ENCODE assay signal across 15 cellular contexts in genomic region chr6:163083141-163083540, GRCh38.
A peak's percentile ranks its signal among the peaks of the same experiment; 100 is the strongest.
DNase-seq lines count a peak whose midpoint lies in the region; TF ChIP-seq lines count a peak whose summit lies in the region.
"Had no signal": no experiment of that assay in that cellular context is flagged by ENCODE, and none has a peak within 500 bp of the region (broad histone marks: within the 10 kb centered on the region; RNA-seq: fewer than 3 reads in every experiment).

No MANE protein-coding gene starts in this region.

- H3K27me3 ChIP-seq in H9 (ENCODE audit: insufficient read depth, low read length) = no peaks in the 10 kb centered on the region
- no peaks in the 10 kb centered on the region for H3K27me3 ChIP-seq in ectodermal cell (ENCODE audit: control insufficient read depth, insufficient read depth, low read length, poor library complexity, severe bottlenecking)
- H3K27me3 ChIP-seq in neural progenitor cell = no peaks in the 10 kb centered on the region
- H3K27me3 ChIP-seq in hepatocyte = no peaks in the 10 kb centered on the region

- H2BK15ac ChIP-seq in H9 (ENCODE audit: low read depth, low read length) = no peak overlapping the region

- H3K36me3 ChIP-seq in ectodermal cell (ENCODE audit: control insufficient read depth, insufficient read depth, low read length) = no peaks in the 10 kb centered on the region
- H3K36me3 ChIP-seq in neural progenitor cell = no peaks in the 10 kb centered on the region
- no peaks in the 10 kb centered on the region for H3K36me3 ChIP-seq in hepatocyte (replicated peaks; ENCODE audit: insufficient read depth, low read depth)
- H3K36me3 ChIP-seq: HAP-1 had no signal

- no peak overlapping the region for H2BK12ac ChIP-seq in H9 (ENCODE audit: insufficient read length, low read depth, low read length)

- H3K79me1 ChIP-seq in H9 (ENCODE audit: insufficient read depth, low read depth, low read length, poor library complexity, severe bottlenecking) = no peaks in the 10 kb centered on the region

- H3K23me2 ChIP-seq in H9 (ENCODE audit: insufficient read length, low read depth, low read length, poor library complexity, severe bottlenecking) = no peaks in the 10 kb centered on the region

- TF ChIP-seq CTCF in H9 (conservative IDR thresholded peaks at IDR 0.05) (no peak), neural progenitor cell (IDR thresholded peaks at IDR 0.05) (no peak), hepatocyte (IDR thresholded peaks at IDR 0.05; ENCODE audit: poor library complexity) (no peak)

- no peak overlapping the region for H4K91ac ChIP-seq in H9 (ENCODE audit: insufficient read length, low read depth, low read length)

- no peak overlapping the region for H3K4me2 ChIP-seq in H9 (ENCODE audit: insufficient read depth, insufficient read length, low read length)
- peak overlapping the region; percentile 35 for H3K4me2 ChIP-seq in neural progenitor cell
- H3K4me2 ChIP-seq in hepatocyte = no peak overlapping the region

- H3K36me3 Mint-ChIP-seq in H9 (ENCODE audit: insufficient read depth in 1 of 3, low read depth in 3 of 3) (peaks cover 5 to 11% (median 10%) of the 10 kb centered on the region in 3 experiments; a peak in 5 of 7 replicates), neural progenitor cell (no peaks in the 10 kb centered on the region)

- no peaks in the 10 kb centered on the region for H3K9me2 ChIP-seq in hepatocyte (replicated peaks; ENCODE audit: insufficient read depth)

- H3K9me3 ChIP-seq in H9 (ENCODE audit: control insufficient read depth, low read depth, low read length) (no peaks in the 10 kb centered on the region), ectodermal cell (ENCODE audit: control insufficient read depth, low read length) (no peaks in the 10 kb centered on the region), neural progenitor cell (ENCODE audit: low read depth) (no peaks in the 10 kb centered on the region), hepatocyte (ENCODE audit: low read depth) (no peaks in the 10 kb centered on the region)
- H3K9me3 ChIP-seq: HAP-1 had no signal

- H3F3A ChIP-seq in neural progenitor cell (ENCODE audit: low read depth) = no peaks in the 10 kb centered on the region

- H3K4me1 Mint-ChIP-seq in H9 (peaks cover 34 to 35% of the 10 kb centered on the region in 2 experiments), neural progenitor cell (peaks cover 11% of the 10 kb centered on the region)
- H3K4me1 Mint-ChIP-seq: B cell had no signal

- H3K4me1 ChIP-seq in H9 (ENCODE audit: insufficient read depth, low read length) (peaks cover 2% of the 10 kb centered on the region; the same call in 1 of the 2 replicates), ectodermal cell (ENCODE audit: control insufficient read depth, insufficient read depth, low read length) (peaks cover 5% of the 10 kb centered on the region), neural progenitor cell (peaks cover 18% of the 10 kb centered on the region), hepatocyte (ENCODE audit: insufficient read depth) (no peaks in the 10 kb centered on the region)
- H3K4me1 ChIP-seq: HAP-1 had no signal

- H3K79me2 ChIP-seq in H9 (ENCODE audit: insufficient read depth, low read length) (no peaks in the 10 kb centered on the region), neural progenitor cell (ENCODE audit: low read depth) (no peaks in the 10 kb centered on the region), hepatocyte (no peaks in the 10 kb centered on the region)

- H3K4me3 ChIP-seq in ectodermal cell (ENCODE audit: insufficient read depth, low read depth, low read length) (no peak overlapping the region), neural progenitor cell (no peak overlapping the region), hepatocyte (no peak overlapping the region)
- H3K4me3 ChIP-seq: GM23248, HAP-1 had no signal

- no peak overlapping the region for H3K4ac ChIP-seq in H9 (ENCODE audit: low read depth, low read length)

- H3K9ac ChIP-seq in H9 (ENCODE audit: extremely low read depth, insufficient read length, low read length) = no peak overlapping the region
- H3K9ac ChIP-seq in neural progenitor cell = no peak overlapping the region
- H3K9ac ChIP-seq: GM23248 had no signal

- H3T11ph ChIP-seq in H9 (ENCODE audit: low read length) = no peak overlapping the region

- H3K27ac Mint-ChIP-seq in H9 (no peak overlapping the region; a peak in 1 of 7 replicates), neural progenitor cell (no peak overlapping the region)
- H3K27ac Mint-ChIP-seq: B cell; CD4-positive, alpha-beta T cell had no signal

- no peak overlapping the region for H3K23ac ChIP-seq in H9 (ENCODE audit: insufficient read length, low read depth, low read length)

- no peak overlapping the region for H2BK5ac ChIP-seq in H9 (ENCODE audit: insufficient read length, low read length)

- H2BK120ac ChIP-seq in H9 (ENCODE audit: low read depth, low read length, poor library complexity, severe bottlenecking) = peak overlapping the region; percentile 19

- H3K9me3 Mint-ChIP-seq in H9 = peaks cover 5 to 7% of the 10 kb centered on the region in 2 experiments; a peak in 3 of 5 replicates
- H3K9me3 Mint-ChIP-seq in neural progenitor cell = peaks cover 4% of the 10 kb centered on the region
- H3K9me3 Mint-ChIP-seq: CD4-positive, alpha-beta T cell had no signal

- no peak overlapping the region for H2AK5ac ChIP-seq in H9 (ENCODE audit: insufficient read length, low read length)

- no CpG with 5 or more reads among the region's 3 CpGs for WGBS in H9 (ENCODE audit: extremely low coverage, insufficient read length, low lambda C conversion rate)
- WGBS in ectodermal cell, 2 experiments = 35 to 42% methylated on average over 3 of the region's 3 CpGs
- 56% methylated on average over 3 of the region's 3 CpGs for WGBS in hepatocyte (ENCODE audit: low lambda C conversion rate, missing lambda C conversion rate)

- no peak overlapping the region for H4K5ac ChIP-seq in H9 (ENCODE audit: insufficient read length, low read depth, low read length)

- no peak overlapping the region for H3K4me3 Mint-ChIP-seq in H9
- no peak overlapping the region for H3K4me3 Mint-ChIP-seq in neural progenitor cell
- H3K4me3 Mint-ChIP-seq: B cell; CD4-positive, alpha-beta T cell had no signal

- H3K18ac ChIP-seq in H9 (ENCODE audit: insufficient read length, low read depth, low read length) = no peak overlapping the region

- H4K20me1 ChIP-seq in H9 (ENCODE audit: control insufficient read depth, insufficient read depth, insufficient read length) (no peaks in the 10 kb centered on the region), neural progenitor cell (ENCODE audit: low read depth) (no peaks in the 10 kb centered on the region), hepatocyte (ENCODE audit: insufficient read depth, poor library complexity, severe bottlenecking) (no peaks in the 10 kb centered on the region)

- H4K8ac ChIP-seq in H9 (replicated peaks; ENCODE audit: insufficient read length, low read depth, low read length) = no peak overlapping the region

- H3K27ac ChIP-seq in H9 (ENCODE audit: insufficient read length, low read depth, low read length) = no peak overlapping the region
- peak overlapping the region; percentile 26 for H3K27ac ChIP-seq in ectodermal cell (ENCODE audit: insufficient read depth, low read depth, low read length, poor library complexity, severe bottlenecking)
- no peak overlapping the region for H3K27ac ChIP-seq in neural progenitor cell
- no peak overlapping the region for H3K27ac ChIP-seq in hepatocyte
- H3K27ac ChIP-seq: GM23248 had no signal

- H3K14ac ChIP-seq in H9 (ENCODE audit: insufficient read depth, low read length) = no peak overlapping the region

- no peak overlapping the region for H2AFZ ChIP-seq in H9 (ENCODE audit: low read length)
- H2AFZ ChIP-seq in neural progenitor cell (replicated peaks) = peak overlapping the region; percentile 70
- H2AFZ ChIP-seq in hepatocyte = no peak overlapping the region
- H2AFZ ChIP-seq: GM23248 had no signal

- no peak overlapping the region for H2BK20ac ChIP-seq in H9 (ENCODE audit: low read depth, low read length, poor library complexity, severe bottlenecking)

- peak; percentile 39 for DNase-seq in H9
- peak; percentile 20 for DNase-seq in iPS DF 19.7 (ENCODE audit: low read depth, low spot score)
- DNase-seq in neural progenitor cell (ENCODE audit: low spot score) = peak; percentile 19
- DNase-seq in middle frontal gyrus (ENCODE audit: extremely low spot score, low spot score) = no peak
- no peak for DNase-seq in hepatocyte (ENCODE audit: low spot score)
- no peak for DNase-seq in stimulated activated CD4-positive, alpha-beta T cell treated with anti-CD3 and anti-CD28 coated beads, Interleukin-2, amount 100 ng/mL, for 48 hours
- DNase-seq: C1 segment of cervical spinal cord; Calu3; CD4-positive, alpha-beta T cell; DMS 273 treated with DMSO at 0.1 percent for 48 hours; DMS79; GM23248 had no signal

- peaks cover 12% of the 10 kb centered on the region for H3K27me3 Mint-ChIP-seq in H9 (ENCODE audit: low read depth)
- no peaks in the 10 kb centered on the region for H3K27me3 Mint-ChIP-seq in neural progenitor cell (ENCODE audit: insufficient read depth, low read depth)
- H3K27me3 Mint-ChIP-seq: B cell; CD4-positive, alpha-beta T cell had no signal

- H3K56ac ChIP-seq in H9 (ENCODE audit: insufficient read length, low read depth, low read length) = no peak overlapping the region

Comparison
In these comparisons a context has a peak if more than half of its experiments do, and no peak if none do; other contexts are left out.
1. DNase-seq: peak in H9 (single experiment), iPS DF 19.7 (single experiment) and neural progenitor cell (single experiment); none in middle frontal gyrus (single experiment), hepatocyte (single experiment) and stimulated activated CD4-positive, alpha-beta T cell treated with anti-CD3 and anti-CD28 coated beads, Interleukin-2, amount 100 ng/mL, for 48 hours (0 of 2).